ENCODE assay signal across 1 cellular context in the genomic region with DNA sequence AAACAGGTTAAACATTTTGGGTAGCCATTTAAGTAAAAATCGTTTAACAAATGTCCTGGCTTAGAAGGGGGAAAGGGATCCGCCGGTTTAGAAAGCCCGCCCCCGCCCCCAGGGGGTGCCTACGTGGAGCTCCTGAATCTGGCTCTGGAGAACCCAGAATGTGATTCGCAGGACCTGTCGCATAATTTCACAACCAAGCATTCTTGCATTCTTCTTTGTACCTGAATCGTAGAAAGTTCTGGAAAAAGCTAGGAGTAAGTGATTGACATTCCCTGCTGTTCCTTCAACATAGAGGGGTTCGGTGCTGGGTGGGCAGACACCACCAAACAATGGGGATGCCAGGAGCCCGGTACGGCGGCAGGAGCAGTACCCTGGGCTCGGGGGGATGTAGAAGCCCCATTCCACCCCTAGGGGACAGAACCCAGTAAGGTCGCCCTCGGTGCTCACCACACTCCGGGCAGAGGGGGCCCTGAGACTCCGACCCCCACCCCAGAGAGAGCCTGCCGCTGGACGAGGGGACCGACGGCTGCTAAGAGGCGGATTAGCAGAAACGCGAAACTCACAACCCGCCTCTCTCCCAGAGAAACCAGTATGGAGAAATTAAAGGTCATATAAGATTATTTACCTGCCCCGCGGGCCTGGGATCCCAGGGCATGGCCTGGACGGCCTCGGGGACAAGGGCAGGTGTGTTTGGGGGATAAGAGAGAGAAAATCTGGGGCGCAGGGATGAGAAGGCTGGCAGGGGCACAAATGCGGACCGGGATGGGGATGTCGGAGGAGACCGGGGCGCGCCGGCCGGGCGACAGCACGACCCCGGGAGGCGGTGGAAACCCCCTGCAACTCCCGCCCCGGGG.
TF ChIP-seq lines count a peak whose summit lies in the region.

No MANE protein-coding gene starts in this region.

TF ChIP-seq in K562, 482 proteins besides CTCF, POLR2A, EP300 and RAD21 (continues in another document):
- TF ChIP-seq SFPQ (IDR thresholded peaks at IDR 0.05; ENCODE audit: low read depth, low read length) (no peak), RBM22 (IDR thresholded peaks at IDR 0.05; ENCODE audit: low read depth, low read length, poor library complexity, severe bottlenecking) (no peak), HMG20A (CRISPR knock-in tag; conservative IDR thresholded peaks at IDR 0.05) (no peak), ZBTB1 (CRISPR knock-in tag; IDR thresholded peaks at IDR 0.05; ENCODE audit: borderline replicate concordance, low read depth) (no peak), ZBTB17 (CRISPR knock-in tag; IDR thresholded peaks at IDR 0.05) (no peak), FOXM1 (IDR thresholded peaks at IDR 0.05; ENCODE audit: low read depth) (no peak), FOXM1 (CRISPR knock-in tag; IDR thresholded peaks at IDR 0.05; ENCODE audit: low read depth) (no peak), KLF1 (tag; IDR thresholded peaks at IDR 0.05) (no peak), ETV6 (IDR thresholded peaks at IDR 0.05; ENCODE audit: borderline replicate concordance in 1 of 2, low read depth in 2 of 2, low read length in 1 of 2) (no peak), ETV6 (CRISPR knock-in tag; IDR thresholded peaks at IDR 0.05; ENCODE audit: borderline replicate concordance) (no peak), GTF2F1 (IDR thresholded peaks at IDR 0.05; ENCODE audit: low read depth, low read length) (no peak), NR2F6 (CRISPR knock-in tag; IDR thresholded peaks at IDR 0.05) (no peak), ARID2 (IDR thresholded peaks at IDR 0.05) (no peak), E2F1 (CRISPR knock-in tag; IDR thresholded peaks at IDR 0.05) (no peak), IRF1 (CRISPR knock-in tag; IDR thresholded peaks at IDR 0.05; ENCODE audit: borderline replicate concordance) (no peak), ZNF707 (CRISPR knock-in tag; conservative IDR thresholded peaks at IDR 0.05) (no peak), RBBP5 (IDR thresholded peaks at IDR 0.05; ENCODE audit: borderline replicate concordance, insufficient read depth, low read length, poor library complexity, severe bottlenecking) (no peak), SIX5 (IDR thresholded peaks at IDR 0.05; ENCODE audit: borderline replicate concordance in 1 of 2, insufficient read depth in 1 of 2, low read depth in 1 of 2, low read length in 2 of 2) (no peak), SETDB1 (IDR thresholded peaks at IDR 0.05; ENCODE audit: low read length) (no peak), ZFX (CRISPR knock-in tag; IDR thresholded peaks at IDR 0.05) (peak; percentile 17; the same call in 1 of the 2 replicates), ZNF436 (CRISPR knock-in tag; IDR thresholded peaks at IDR 0.05) (no peak), HEY1 (CRISPR knock-in tag; IDR thresholded peaks at IDR 0.05; ENCODE audit: borderline replicate concordance) (no peak), AFF4 (CRISPR knock-in tag; IDR thresholded peaks at IDR 0.05) (no peak), HDAC1 (IDR thresholded peaks at IDR 0.05) (no peak), TRIM24 (IDR thresholded peaks at IDR 0.05) (no peak), ZFP1 (CRISPR knock-in tag; IDR thresholded peaks at IDR 0.05) (no peak), MEF2A (IDR thresholded peaks at IDR 0.05; ENCODE audit: control insufficient read depth, low read depth, low read length) (no peak), ZBED1 (IDR thresholded peaks at IDR 0.05) (no peak), ZBTB7A (IDR thresholded peaks at IDR 0.05; ENCODE audit: borderline replicate concordance, control insufficient read depth, low read depth, low read length) (0 out of 2 replicates have a peak, but pooled peaks have one; percentile 15), PRDM10 (IDR thresholded peaks at IDR 0.05; ENCODE audit: partially characterized antibody) (peak; percentile 32)
- TF ChIP-seq, protein P1, sequence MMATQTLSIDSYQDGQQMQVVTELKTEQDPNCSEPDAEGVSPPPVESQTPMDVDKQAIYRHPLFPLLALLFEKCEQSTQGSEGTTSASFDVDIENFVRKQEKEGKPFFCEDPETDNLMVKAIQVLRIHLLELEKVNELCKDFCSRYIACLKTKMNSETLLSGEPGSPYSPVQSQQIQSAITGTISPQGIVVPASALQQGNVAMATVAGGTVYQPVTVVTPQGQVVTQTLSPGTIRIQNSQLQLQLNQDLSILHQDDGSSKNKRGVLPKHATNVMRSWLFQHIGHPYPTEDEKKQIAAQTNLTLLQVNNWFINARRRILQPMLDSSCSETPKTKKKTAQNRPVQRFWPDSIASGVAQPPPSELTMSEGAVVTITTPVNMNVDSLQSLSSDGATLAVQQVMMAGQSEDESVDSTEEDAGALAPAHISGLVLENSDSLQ (IDR thresholded peaks at IDR 0.05): no peak
- TF ChIP-seq, protein P2, sequence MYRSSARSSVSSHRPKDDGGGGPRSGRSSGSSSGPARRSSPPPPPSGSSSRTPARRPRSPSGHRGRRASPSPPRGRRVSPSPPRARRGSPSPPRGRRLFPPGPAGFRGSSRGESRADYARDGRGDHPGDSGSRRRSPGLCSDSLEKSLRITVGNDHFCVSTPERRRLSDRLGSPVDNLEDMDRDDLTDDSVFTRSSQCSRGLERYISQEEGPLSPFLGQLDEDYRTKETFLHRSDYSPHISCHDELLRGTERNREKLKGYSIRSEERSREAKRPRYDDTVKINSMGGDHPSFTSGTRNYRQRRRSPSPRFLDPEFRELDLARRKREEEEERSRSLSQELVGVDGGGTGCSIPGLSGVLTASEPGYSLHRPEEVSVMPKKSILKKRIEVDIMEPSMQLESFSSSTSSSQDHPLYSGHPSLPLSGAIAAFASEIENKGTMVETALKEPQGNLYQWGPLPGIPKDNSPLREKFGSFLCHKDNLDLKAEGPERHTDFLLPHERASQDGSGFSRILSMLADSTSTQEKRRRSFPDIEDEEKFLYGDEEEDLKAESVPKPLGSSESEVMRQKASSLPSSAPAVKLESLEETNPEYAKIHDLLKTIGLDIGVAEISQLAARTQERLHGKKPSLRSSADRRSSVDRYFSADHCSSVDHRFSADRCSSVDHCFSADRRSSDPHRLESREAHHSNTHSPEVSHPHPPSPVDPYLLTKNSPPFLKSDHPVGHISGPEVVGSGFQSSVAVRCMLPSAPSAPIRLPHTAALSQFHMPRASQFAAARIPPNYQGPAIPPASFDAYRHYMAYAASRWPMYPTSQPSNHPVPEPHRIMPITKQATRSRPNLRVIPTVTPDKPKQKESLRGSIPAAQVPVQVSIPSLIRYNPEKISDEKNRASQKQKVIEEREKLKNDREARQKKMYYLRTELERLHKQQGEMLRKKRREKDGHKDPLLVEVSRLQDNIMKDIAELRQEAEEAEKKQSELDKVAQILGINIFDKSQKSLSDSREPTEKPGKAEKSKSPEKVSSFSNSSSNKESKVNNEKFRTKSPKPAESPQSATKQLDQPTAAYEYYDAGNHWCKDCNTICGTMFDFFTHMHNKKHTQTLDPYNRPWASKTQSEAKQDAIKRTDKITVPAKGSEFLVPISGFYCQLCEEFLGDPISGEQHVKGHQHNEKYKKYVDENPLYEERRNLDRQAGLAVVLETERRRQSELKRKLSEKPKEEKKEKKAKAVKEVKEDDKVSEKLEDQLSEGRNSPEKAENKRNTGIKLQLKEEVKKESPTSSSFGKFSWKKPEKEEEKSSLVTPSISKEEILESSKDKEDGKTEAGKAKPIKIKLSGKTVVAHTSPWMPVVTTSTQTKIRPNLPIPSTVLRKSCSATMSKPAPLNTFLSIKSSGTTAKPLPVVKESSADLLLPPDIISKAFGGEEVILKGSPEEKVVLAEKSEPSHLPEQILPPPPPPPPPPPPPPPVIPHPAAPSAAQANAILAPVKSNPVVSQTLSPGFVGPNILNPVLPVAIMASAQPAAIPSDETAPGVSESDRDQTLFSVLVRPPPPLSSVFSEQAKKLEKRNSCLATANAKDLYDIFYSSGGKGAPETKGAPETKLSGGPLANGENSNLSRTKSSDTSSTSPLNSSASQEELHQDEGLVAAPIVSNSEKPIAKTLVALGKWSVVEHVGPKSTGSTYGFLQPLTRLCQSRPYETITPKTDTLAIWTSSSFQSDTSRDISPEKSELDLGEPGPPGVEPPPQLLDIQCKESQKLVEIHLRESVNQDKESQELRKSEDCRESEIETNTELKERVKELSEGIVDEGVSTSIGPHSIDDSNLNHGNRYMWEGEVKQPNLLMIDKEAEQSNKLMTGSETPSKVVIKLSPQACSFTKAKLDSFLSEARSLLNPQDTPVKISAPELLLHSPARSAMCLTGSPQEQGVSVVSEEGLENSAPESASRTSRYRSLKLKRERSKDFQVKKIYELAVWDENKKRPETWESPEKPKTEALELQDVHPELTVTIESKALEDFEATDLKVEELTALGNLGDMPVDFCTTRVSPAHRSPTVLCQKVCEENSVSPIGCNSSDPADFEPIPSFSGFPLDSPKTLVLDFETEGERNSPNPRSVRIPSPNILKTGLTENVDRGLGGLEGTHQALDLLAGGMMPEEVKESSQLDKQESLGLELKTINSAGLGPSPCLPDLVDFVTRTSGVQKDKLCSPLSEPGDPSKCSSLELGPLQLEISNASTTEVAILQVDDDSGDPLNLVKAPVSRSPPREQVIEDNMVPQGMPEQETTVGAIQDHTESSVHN (IDR thresholded peaks at IDR 0.05; ENCODE audit: borderline replicate concordance in 1 of 2, low read depth in 1 of 2): no peak
